In the genomic region with DNA sequence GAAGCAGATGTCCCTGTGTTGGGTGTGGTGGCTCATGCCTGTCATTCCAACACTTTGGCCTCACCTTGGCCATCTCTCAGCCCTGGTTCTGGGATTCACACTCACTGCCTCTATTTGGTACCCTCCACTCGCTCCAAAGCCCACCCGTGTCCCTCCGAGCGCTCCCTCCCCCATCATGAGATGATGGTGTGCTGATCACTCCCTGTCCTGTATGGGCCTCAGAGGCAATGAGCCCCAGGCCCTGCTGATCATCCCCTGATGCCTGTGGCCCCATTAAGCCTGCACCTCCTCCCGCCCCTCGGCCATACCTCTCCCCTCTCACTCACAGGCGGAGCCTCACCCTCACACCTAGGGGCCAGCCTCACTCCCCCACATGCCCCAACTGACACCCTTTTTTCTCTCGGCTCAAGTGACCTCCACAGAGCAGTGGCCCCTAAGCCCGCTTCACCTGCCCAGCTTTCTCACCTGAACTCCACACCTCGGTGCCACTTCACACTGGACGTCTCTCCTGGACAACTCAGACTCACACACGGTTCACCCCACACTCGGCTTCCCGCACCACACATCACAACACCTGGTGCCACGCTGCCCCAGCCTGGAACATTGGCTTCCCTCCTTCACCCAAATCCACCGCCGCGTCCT, we compare ENCODE assay signal across 13 cellular contexts.
DNase-seq lines count a peak whose midpoint lies in the region; ATAC-seq lines count a peak whose summit lies in the region.
"Had no signal": no experiment of that assay in that cellular context is flagged by ENCODE, and none has a peak within 500 bp of the region (broad histone marks: within the 10 kb centered on the region; RNA-seq: fewer than 3 reads in every experiment).

No MANE protein-coding gene starts in this region.

- CTCF ChIA-PET in activated naive CD4-positive, alpha-beta T cell treated with anti-CD3 and anti-CD28 coated beads for 36 hours (lab: Charles Lee), result interaction anchor here (3.3 kb wide), 1 partner anchor 191 kb away, joined by 12 read pairs; no protein-coding TSS in a partner anchor
- CTCF ChIA-PET in activated CD4-positive, alpha-beta memory T cell treated with anti-CD3 and anti-CD28 coated beads, Interleukin-2, amount 10 ng/mL, durations not matched to agents 7 days and 5 days (lab: Charles Lee), result no interaction called here

- H3K27ac Mint-ChIP-seq in activated naive CD4-positive, alpha-beta T cell treated with anti-CD3 and anti-CD28 coated beads for 36 hours, result peak overlapping the region; percentile 63
- peak overlapping the region; percentile 26 for H3K27ac Mint-ChIP-seq in activated CD4-positive, alpha-beta memory T cell treated with anti-CD3 and anti-CD28 coated beads, Interleukin-2, amount 10 ng/mL, durations not matched to agents 7 days and 5 days
- peak overlapping the region; percentile 56 for H3K27ac Mint-ChIP-seq in stimulated activated memory B cell treated with anti-CD40 and anti-IgM and Interleukin-4, amounts not matched to agents 10 μg/mL and 1 μg/mL and 100 μg/mL, for 72 hours

- ATAC-seq in left cardiac atrium (no peak), GM18498 (IDR thresholded peaks at IDR 0.05; ENCODE audit: unreplicated experiment) (no peak), HG03175 (IDR thresholded peaks at IDR 0.05; ENCODE audit: unreplicated experiment) (no peak), GM18873 (IDR thresholded peaks at IDR 0.05; ENCODE audit: low FRiP score, unreplicated experiment) (no peak)
- ATAC-seq in stimulated activated memory B cell treated with anti-CD40 and anti-IgM and Interleukin-4, amounts not matched to agents 10 μg/mL and 1 μg/mL and 100 μg/mL, for 72 hours, result no peak

- no peak overlapping the region for H3K4me3 Mint-ChIP-seq in activated naive CD4-positive, alpha-beta T cell treated with anti-CD3 and anti-CD28 coated beads for 36 hours
- H3K4me3 Mint-ChIP-seq in activated CD4-positive, alpha-beta memory T cell treated with anti-CD3 and anti-CD28 coated beads, Interleukin-2, amount 10 ng/mL, durations not matched to agents 7 days and 5 days, result no peak overlapping the region
- no peak overlapping the region for H3K4me3 Mint-ChIP-seq in stimulated activated memory B cell treated with anti-CD40 and anti-IgM and Interleukin-4, amounts not matched to agents 10 μg/mL and 1 μg/mL and 100 μg/mL, for 72 hours

- POLR2A ChIA-PET in activated CD4-positive, alpha-beta memory T cell treated with anti-CD3 and anti-CD28 coated beads, Interleukin-2, amount 10 ng/mL, durations not matched to agents 7 days and 5 days (lab: Charles Lee), result no interaction called here

- H3K4me1 Mint-ChIP-seq in activated naive CD4-positive, alpha-beta T cell treated with anti-CD3 and anti-CD28 coated beads for 36 hours (ENCODE audit: low read depth), result peaks cover 12% of the 10 kb centered on the region
- peaks cover 11% of the 10 kb centered on the region for H3K4me1 Mint-ChIP-seq in activated CD4-positive, alpha-beta memory T cell treated with anti-CD3 and anti-CD28 coated beads, Interleukin-2, amount 10 ng/mL, durations not matched to agents 7 days and 5 days
- H3K4me1 Mint-ChIP-seq in stimulated activated memory B cell treated with anti-CD40 and anti-IgM and Interleukin-4, amounts not matched to agents 10 μg/mL and 1 μg/mL and 100 μg/mL, for 72 hours, result peaks cover 17% of the 10 kb centered on the region

- no peaks in the 10 kb centered on the region for H3K27me3 Mint-ChIP-seq in activated naive CD4-positive, alpha-beta T cell treated with anti-CD3 and anti-CD28 coated beads for 36 hours (ENCODE audit: low read depth)
- no peaks in the 10 kb centered on the region for H3K27me3 Mint-ChIP-seq in activated CD4-positive, alpha-beta memory T cell treated with anti-CD3 and anti-CD28 coated beads, Interleukin-2, amount 10 ng/mL, durations not matched to agents 7 days and 5 days
- no peaks in the 10 kb centered on the region for H3K27me3 Mint-ChIP-seq in stimulated activated memory B cell treated with anti-CD40 and anti-IgM and Interleukin-4, amounts not matched to agents 10 μg/mL and 1 μg/mL and 100 μg/mL, for 72 hours

- intact Hi-C loops in activated naive CD4-positive, alpha-beta T cell treated with anti-CD3 and anti-CD28 coated beads for 36 hours (cut with micrococcal nuclease), result no loop called here
- intact Hi-C loops in left cardiac atrium (cut with DNase I), result no loop called here

- DNase-seq in activated naive CD4-positive, alpha-beta T cell treated with anti-CD3 and anti-CD28 coated beads for 36 hours, result no peak
- no peak for DNase-seq in activated naive CD4-positive, alpha-beta T cell treated with anti-CD3 and anti-CD28 coated beads, Interleukin-2, amount 50 U/mL, for 16 hours
- DNase-seq in activated CD4-positive, alpha-beta memory T cell treated with anti-CD3 and anti-CD28 coated beads, Interleukin-2, amount 10 ng/mL, durations not matched to agents 7 days and 5 days, result no peak
- DNase-seq in left cardiac atrium, result peak; percentile 6
- DNase-seq: Calu3, erythroblast, GDM1, islet precursor cell, NCI-H187 treated with DMSO at 0.1 percent for 48 hours had no signal

- H3K36me3 Mint-ChIP-seq in activated naive CD4-positive, alpha-beta T cell treated with anti-CD3 and anti-CD28 coated beads for 36 hours (ENCODE audit: low read depth), result peaks cover 17% of the 10 kb centered on the region
- peaks cover 76% of the 10 kb centered on the region for H3K36me3 Mint-ChIP-seq in activated CD4-positive, alpha-beta memory T cell treated with anti-CD3 and anti-CD28 coated beads, Interleukin-2, amount 10 ng/mL, durations not matched to agents 7 days and 5 days (ENCODE audit: low read depth)
- H3K36me3 Mint-ChIP-seq in stimulated activated memory B cell treated with anti-CD40 and anti-IgM and Interleukin-4, amounts not matched to agents 10 μg/mL and 1 μg/mL and 100 μg/mL, for 72 hours, result peaks cover 55% of the 10 kb centered on the region

- H3K9me3 Mint-ChIP-seq in activated naive CD4-positive, alpha-beta T cell treated with anti-CD3 and anti-CD28 coated beads for 36 hours, result no peaks in the 10 kb centered on the region
- H3K9me3 Mint-ChIP-seq in activated CD4-positive, alpha-beta memory T cell treated with anti-CD3 and anti-CD28 coated beads, Interleukin-2, amount 10 ng/mL, durations not matched to agents 7 days and 5 days, result no peaks in the 10 kb centered on the region
- H3K9me3 Mint-ChIP-seq in stimulated activated memory B cell treated with anti-CD40 and anti-IgM and Interleukin-4, amounts not matched to agents 10 μg/mL and 1 μg/mL and 100 μg/mL, for 72 hours, result no peaks in the 10 kb centered on the region
